8 cellular contexts compared by ENCODE assay signal in the genomic region with DNA sequence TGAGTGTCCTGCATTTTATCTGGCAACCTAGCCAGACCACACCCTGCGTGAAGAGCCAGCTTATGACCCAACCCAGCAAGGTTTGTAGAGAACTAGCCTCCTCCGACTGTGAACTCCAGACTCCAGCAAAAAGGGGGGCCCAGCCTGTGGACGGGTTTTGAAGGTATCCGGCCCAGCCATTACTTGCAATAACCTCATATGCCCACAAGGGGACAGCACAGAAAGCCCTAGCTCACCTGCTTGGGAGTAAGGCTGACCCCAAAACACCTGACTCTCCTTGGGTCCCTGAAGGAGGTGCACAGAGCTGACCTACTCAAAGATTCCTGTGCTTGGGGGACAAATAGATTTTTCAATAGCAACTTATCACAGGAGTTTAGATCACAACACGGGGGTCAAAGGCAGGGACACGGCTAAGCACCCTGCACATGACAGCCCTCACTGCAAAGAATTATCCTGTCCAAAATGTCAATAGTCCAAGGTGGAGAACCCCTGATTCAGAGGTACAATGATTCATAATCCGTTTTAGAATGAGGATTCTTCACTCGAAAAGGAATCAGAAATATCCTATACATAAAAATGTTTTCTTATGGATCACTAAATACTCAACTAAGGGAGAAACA. TPM values are rescaled to one million over a fixed set of nuclear protein-coding genes. Genes with fewer than 3 reads are reported as not detected.
DNase-seq lines count a peak whose midpoint lies in the region; ATAC-seq and TF ChIP-seq lines count a peak whose summit lies in the region.

No MANE protein-coding gene starts in this region.

- H3K4me3 Mint-ChIP-seq in stimulated activated effector memory CD8-positive, alpha-beta T cell treated with anti-CD3 and anti-CD28 coated beads, Interleukin-12 subunit alpha, Interleukin-12 subunit beta, amount 100 ng/mL, for 72 hours = no peak overlapping the region

- DNase-seq in NCI-H82 (lab: John Stamatoyannopoulos, UW) (peak; percentile 55), NCI-H82 treated with DMSO at 0.1 percent for 48 hours (lab: John Stamatoyannopoulos, UW; ENCODE audit: unreplicated experiment) (no peak), NT2/D1 (ENCODE audit: low read depth, low spot score) (peak; percentile 47), islet precursor cell (peak; percentile 74)
- peak; percentile 40 for DNase-seq in activated naive CD4-positive, alpha-beta T cell treated with anti-CD3 and anti-CD28 coated beads, Interleukin-2, amount 50 U/mL, for 16 hours
- DNase-seq in stimulated activated effector memory CD8-positive, alpha-beta T cell treated with anti-CD3 and anti-CD28 coated beads, Interleukin-12 subunit alpha, Interleukin-12 subunit beta, amount 100 ng/mL, for 72 hours (ENCODE audit: low spot score in 2 of 2) = peak; percentile 23 to 73

- WGBS in gastroesophageal sphincter (ENCODE audit: low coverage in 1 of 2), 2 donors = 36 to 42% methylated on average over 6 of the region's 8 CpGs

- H3K4me3 ChIP-seq in NT2/D1 (ENCODE audit: insufficient read length, low read depth) (no peak overlapping the region), gastroesophageal sphincter (no peak overlapping the region)

- peak in 2 of 4 experiments; percentile 7 to 48 for TF ChIP-seq CTCF in gastroesophageal sphincter (IDR thresholded peaks at IDR 0.05)

- no peaks in the 10 kb centered on the region for H3K9me3 Mint-ChIP-seq in stimulated activated effector memory CD8-positive, alpha-beta T cell treated with anti-CD3 and anti-CD28 coated beads, Interleukin-12 subunit alpha, Interleukin-12 subunit beta, amount 100 ng/mL, for 72 hours

- no peaks in the 10 kb centered on the region for H3K4me1 Mint-ChIP-seq in stimulated activated effector memory CD8-positive, alpha-beta T cell treated with anti-CD3 and anti-CD28 coated beads, Interleukin-12 subunit alpha, Interleukin-12 subunit beta, amount 100 ng/mL, for 72 hours

- H3K27me3 ChIP-seq in NT2/D1 (ENCODE audit: insufficient read depth, insufficient read length) (no peaks in the 10 kb centered on the region), gastroesophageal sphincter (peaks cover 70% of the 10 kb centered on the region)

- H3K27ac Mint-ChIP-seq in stimulated activated effector memory CD8-positive, alpha-beta T cell treated with anti-CD3 and anti-CD28 coated beads, Interleukin-12 subunit alpha, Interleukin-12 subunit beta, amount 100 ng/mL, for 72 hours = no peak overlapping the region

- H3K27ac ChIP-seq in gastroesophageal sphincter = no peak overlapping the region

- no peaks in the 10 kb centered on the region for H3K36me3 Mint-ChIP-seq in stimulated activated effector memory CD8-positive, alpha-beta T cell treated with anti-CD3 and anti-CD28 coated beads, Interleukin-12 subunit alpha, Interleukin-12 subunit beta, amount 100 ng/mL, for 72 hours

- H3K9me3 ChIP-seq in NT2/D1 (ENCODE audit: insufficient read depth, low read length) = no peaks in the 10 kb centered on the region
- H3K9me3 ChIP-seq in gastroesophageal sphincter = no peaks in the 10 kb centered on the region

- TF ChIP-seq EP300 in gastroesophageal sphincter (IDR thresholded peaks at IDR 0.05) = no peak

- TF ChIP-seq POLR2A in gastroesophageal sphincter (IDR thresholded peaks at IDR 0.05) = no peak

- H3K36me3 ChIP-seq in NT2/D1 (ENCODE audit: insufficient read depth, insufficient read length, low read length) (no peaks in the 10 kb centered on the region), gastroesophageal sphincter (no peaks in the 10 kb centered on the region)

- no peak overlapping the region for H3K9ac ChIP-seq in NT2/D1 (ENCODE audit: insufficient read length, low read depth)

- H3K4me1 ChIP-seq in NT2/D1 (ENCODE audit: insufficient read depth, insufficient read length) = no peaks in the 10 kb centered on the region
- no peaks in the 10 kb centered on the region for H3K4me1 ChIP-seq in gastroesophageal sphincter

- ATAC-seq in HG02623 (IDR thresholded peaks at IDR 0.05; ENCODE audit: unreplicated experiment) = peak; percentile 58
- peak; percentile 47 for ATAC-seq in stimulated activated effector memory CD8-positive, alpha-beta T cell treated with anti-CD3 and anti-CD28 coated beads, Interleukin-12 subunit alpha, Interleukin-12 subunit beta, amount 100 ng/mL, for 72 hours
- no peak for ATAC-seq in gastroesophageal sphincter

RNA-seq across cellular contexts. Expression of a gene that starts 4.5 kb away (rescaled TPM):
- under 1 TPM in 1 of 4 donors, not detected in 3; 0.16 TPM for total RNA-seq in gastroesophageal sphincter

RNA-seq across cellular contexts. Expression of a gene that starts 26.1 kb away (rescaled TPM):
- total RNA-seq in gastroesophageal sphincter = 10 to 100 TPM in 2 of 4 donors, 1 to 10 TPM in 2; 6.0 to 22.1 (median 9.7) TPM

RNA-seq across cellular contexts. Expression of a gene that starts 52.5 kb away (rescaled TPM):
- under 1 TPM in 1 of 4 donors, not detected in 3; 0.31 TPM for total RNA-seq in gastroesophageal sphincter

RNA-seq across cellular contexts. Expression of a gene that starts 58.3 kb away (rescaled TPM):
- not detected for total RNA-seq in gastroesophageal sphincter
